11 cellular contexts compared by ENCODE assay signal in genomic region chr2:200379481-200380120, GRCh38.
DNase-seq lines count a peak whose midpoint lies in the region; ATAC-seq, FAIRE-seq and TF ChIP-seq lines count a peak whose summit lies in the region.
"Had no signal": no experiment of that assay in that cellular context is flagged by ENCODE, and none has a peak within 500 bp of the region (broad histone marks: within the 10 kb centered on the region; RNA-seq: fewer than 3 reads in every experiment).

No MANE protein-coding gene starts in this region.

- intact Hi-C loops in body of pancreas (cut with DNase I): no loop called here

- H3K27me3 Mint-ChIP-seq in activated CD8-positive, alpha-beta memory T cell treated with anti-CD3 and anti-CD28 coated beads, Interleukin-2, amount 10 ng/mL, durations not matched to agents 7 days and 5 days: no peaks in the 10 kb centered on the region
- H3K27me3 Mint-ChIP-seq: activated naive CD4-positive, alpha-beta T cell treated with anti-CD3 and anti-CD28 coated beads, Interleukin-2, amount 50 U/mL, for 24 hours; naive B cell had no signal

- H3K9me3 Mint-ChIP-seq in activated CD8-positive, alpha-beta memory T cell treated with anti-CD3 and anti-CD28 coated beads, Interleukin-2, amount 10 ng/mL, durations not matched to agents 7 days and 5 days (ENCODE audit: low read depth): no peaks in the 10 kb centered on the region
- H3K9me3 Mint-ChIP-seq: activated naive CD4-positive, alpha-beta T cell treated with anti-CD3 and anti-CD28 coated beads, Interleukin-2, amount 50 U/mL, for 24 hours; naive B cell had no signal

- peaks cover 77% of the 10 kb centered on the region for H3K4me1 Mint-ChIP-seq in activated CD8-positive, alpha-beta memory T cell treated with anti-CD3 and anti-CD28 coated beads, Interleukin-2, amount 10 ng/mL, durations not matched to agents 7 days and 5 days

- peaks cover 56% of the 10 kb centered on the region for H3K4me1 ChIP-seq in body of pancreas
- H3K4me1 ChIP-seq in urinary bladder (ENCODE audit: insufficient read depth): no peaks in the 10 kb centered on the region

- TF ChIP-seq CTCF in body of pancreas (IDR thresholded peaks at IDR 0.05): no peak

- no peak for TF ChIP-seq POLR2A in body of pancreas (IDR thresholded peaks at IDR 0.05)

- no peaks in the 10 kb centered on the region for H3K27me3 ChIP-seq in body of pancreas

- FAIRE-seq in GM19239 (lab: Jason Lieb, UNC): no peak

- no peak overlapping the region for H3K4me3 Mint-ChIP-seq in activated CD8-positive, alpha-beta memory T cell treated with anti-CD3 and anti-CD28 coated beads, Interleukin-2, amount 10 ng/mL, durations not matched to agents 7 days and 5 days
- H3K4me3 Mint-ChIP-seq: activated naive CD4-positive, alpha-beta T cell treated with anti-CD3 and anti-CD28 coated beads, Interleukin-2, amount 50 U/mL, for 24 hours; naive B cell had no signal

- H3K4me3 ChIP-seq in body of pancreas (no peak overlapping the region), urinary bladder (ENCODE audit: low read depth, low read length) (no peak overlapping the region)

- peaks cover 16% of the 10 kb centered on the region for H3K36me3 Mint-ChIP-seq in activated CD8-positive, alpha-beta memory T cell treated with anti-CD3 and anti-CD28 coated beads, Interleukin-2, amount 10 ng/mL, durations not matched to agents 7 days and 5 days
- H3K36me3 Mint-ChIP-seq: activated naive CD4-positive, alpha-beta T cell treated with anti-CD3 and anti-CD28 coated beads, Interleukin-2, amount 50 U/mL, for 24 hours; naive B cell had no signal

- H3K9me3 ChIP-seq in body of pancreas: no peaks in the 10 kb centered on the region

- WGBS in body of pancreas, 2 donors: 70 to 74% methylated on average over 6 of the region's 6 CpGs
- 68% methylated on average over 6 of the region's 6 CpGs for WGBS in urinary bladder

- no peak for ATAC-seq in activated CD8-positive, alpha-beta memory T cell treated with anti-CD3 and anti-CD28 coated beads, Interleukin-2, amount 10 ng/mL, durations not matched to agents 7 days and 5 days
- no peak for ATAC-seq in body of pancreas

- H3K36me3 ChIP-seq in body of pancreas (replicated peaks in 1 of 2; ENCODE audit: insufficient read depth in 1 of 2, low read depth in 2 of 2): no peaks in the 10 kb centered on the region
- no peaks in the 10 kb centered on the region for H3K36me3 ChIP-seq in urinary bladder (ENCODE audit: insufficient read depth)

- DNase-seq in activated CD8-positive, alpha-beta memory T cell treated with anti-CD3 and anti-CD28 coated beads, Interleukin-2, amount 10 ng/mL, durations not matched to agents 7 days and 5 days: no peak
- no peak for DNase-seq in activated CD8-positive, alpha-beta memory T cell treated with anti-CD3 and anti-CD28 coated beads for 24 hours
- DNase-seq in body of pancreas: no peak
- peak; percentile 19 for DNase-seq in medulla oblongata (ENCODE audit: extremely low spot score)
- DNase-seq in SKM-1 (lab: John Stamatoyannopoulos, UW; ENCODE audit: unreplicated experiment): no peak
- no peak for DNase-seq in GM19239 (ENCODE audit: insufficient read length, low spot score)
- no peak for DNase-seq in GM03348 (ENCODE audit: low spot score)
- DNase-seq: naive B cell, NCI-H524 had no signal

- peak overlapping the region in 3 of 4 donors; percentile 66 to 73 (median 71) for H3K27ac ChIP-seq in body of pancreas
- H3K27ac ChIP-seq in urinary bladder (ENCODE audit: low read depth): peak overlapping the region; percentile 80

- CTCF ChIA-PET in activated CD8-positive, alpha-beta memory T cell treated with anti-CD3 and anti-CD28 coated beads, Interleukin-2, amount 10 ng/mL, durations not matched to agents 7 days and 5 days (lab: Charles Lee): no interaction called here

- H3K27ac Mint-ChIP-seq in activated CD8-positive, alpha-beta memory T cell treated with anti-CD3 and anti-CD28 coated beads, Interleukin-2, amount 10 ng/mL, durations not matched to agents 7 days and 5 days: peak overlapping the region; percentile 1
- H3K27ac Mint-ChIP-seq: naive B cell had no signal
